Comparison of ENCODE assay signal across 8 cellular contexts in genomic region chr17:59565959-59566324, GRCh38. TPM values are rescaled to one million over a fixed set of nuclear protein-coding genes. Genes with fewer than 3 reads are reported as not detected.
DNase-seq lines count a peak whose midpoint lies in the region; ATAC-seq and TF ChIP-seq lines count a peak whose summit lies in the region.

No MANE protein-coding gene starts in this region.

- WGBS in esophagus muscularis mucosa = 3% methylated on average over 8 of the region's 9 CpGs

- peaks cover 5% of the 10 kb centered on the region for H3K36me3 Mint-ChIP-seq in activated T-cell treated with anti-CD3 and anti-CD28 coated beads, Interleukin-2, amount 50 U/mL, for 4 hours (ENCODE audit: insufficient read depth)
- H3K36me3 Mint-ChIP-seq in stimulated activated memory B cell treated with anti-CD40 and anti-IgM and Interleukin-4, amounts not matched to agents 10 μg/mL and 1 μg/mL and 100 μg/mL, for 72 hours = peaks cover 9% of the 10 kb centered on the region

- peaks cover 17% of the 10 kb centered on the region for H3K79me2 ChIP-seq in OCI-LY7 (ENCODE audit: insufficient read depth, low read depth, low read length)

- no peak for TF ChIP-seq EP300 in esophagus muscularis mucosa (IDR thresholded peaks at IDR 0.05)

- DNase-seq in AG09309 (ENCODE audit: low read depth) = peak; percentile 33
- peak; percentile 43 for DNase-seq in GM19238 (ENCODE audit: insufficient read length, low spot score)
- peak; percentile 73 for DNase-seq in HT1080 (ENCODE audit: low read depth)
- peak; percentile 76 for DNase-seq in OCI-LY7 (ENCODE audit: low spot score)
- peak; percentile 25 for DNase-seq in activated T-cell treated with anti-CD3 and anti-CD28 coated beads, Interleukin-2, amount 50 U/mL, for 4 hours
- DNase-seq in esophagus muscularis mucosa (ENCODE audit: extremely low spot score) = no peak

- H2AFZ ChIP-seq in OCI-LY7 (ENCODE audit: low read length) = peak overlapping the region; percentile 94

- TF ChIP-seq POLR2A in esophagus muscularis mucosa (IDR thresholded peaks at IDR 0.05; ENCODE audit: low read depth) = no peak

- POLR2A ChIA-PET in OCI-LY7 (lab: Charles Lee) = interaction anchor here (0.6 kb wide), 1 partner anchor 117 kb away, joined by 3 read pairs; no protein-coding TSS in a partner anchor

- H3K9me3 ChIP-seq in OCI-LY7 (ENCODE audit: low read length) (peaks cover 7% of the 10 kb centered on the region; the same call in 1 of the 2 replicates), esophagus muscularis mucosa (no peaks in the 10 kb centered on the region), muscle layer of duodenum (ENCODE audit: control insufficient read depth in 1 of 2, low read length in 2 of 2) (no peaks in the 10 kb centered on the region)

- intact Hi-C loops in OCI-LY7 (cut with micrococcal nuclease; ENCODE audit: unreplicated experiment) (loop anchor here (1.0 kb wide), 1 partner anchor 53 kb away; the partner anchor contains the start of gene CLTC), esophagus muscularis mucosa (cut with DNase I) (loop anchor here (10.0 kb wide), 1 partner anchor 121 kb away; no protein-coding TSS in a partner anchor)

- H3K4me1 ChIP-seq in OCI-LY7 (ENCODE audit: insufficient read depth, low read length, poor library complexity, severe bottlenecking) = peaks cover 14% of the 10 kb centered on the region
- H3K4me1 ChIP-seq in esophagus muscularis mucosa = peaks cover 12 to 18% (median 14%) of the 10 kb centered on the region in 4 donors
- peaks cover 0 to 7% of the 10 kb centered on the region in 2 donors for H3K4me1 ChIP-seq in muscle layer of duodenum (ENCODE audit: control insufficient read depth in 1 of 2, insufficient read depth in 2 of 2, low read length in 2 of 2)

- H3K36me3 ChIP-seq in OCI-LY7 (ENCODE audit: insufficient read depth, low read length) (peaks cover 7% of the 10 kb centered on the region; the same call in 1 of the 2 replicates), esophagus muscularis mucosa (peaks cover 0 to 11% (median 6%) of the 10 kb centered on the region in 4 donors), muscle layer of duodenum (ENCODE audit: control insufficient read depth in 1 of 2, insufficient read depth in 2 of 2, low read length in 2 of 2) (no peaks in the 10 kb centered on the region)

- peak; percentile 78 to 82 for ATAC-seq in activated T-cell treated with anti-CD3 and anti-CD28 coated beads, Interleukin-2, amount 50 U/mL, for 4 hours
- ATAC-seq in stimulated activated memory B cell treated with anti-CD40 and anti-IgM and Interleukin-4, amounts not matched to agents 10 μg/mL and 1 μg/mL and 100 μg/mL, for 72 hours = peak; percentile 76

- no peaks in the 10 kb centered on the region for H3K9me2 ChIP-seq in OCI-LY7 (ENCODE audit: insufficient read depth, low read length)

- H3K4me3 Mint-ChIP-seq in activated T-cell treated with anti-CD3 and anti-CD28 coated beads, Interleukin-2, amount 50 U/mL, for 4 hours = peak overlapping the region; percentile 100
- peak overlapping the region; percentile 100 for H3K4me3 Mint-ChIP-seq in stimulated activated memory B cell treated with anti-CD40 and anti-IgM and Interleukin-4, amounts not matched to agents 10 μg/mL and 1 μg/mL and 100 μg/mL, for 72 hours

- no TSS peak for BruUV-seq in OCI-LY7 (replicated peaks; lab: Mats Ljungman, UMichigan)

- H3K27ac ChIP-seq in OCI-LY7 (ENCODE audit: low read depth, low read length, poor library complexity, severe bottlenecking) (peak overlapping the region; percentile 33), esophagus muscularis mucosa (replicated peaks in 1 of 4) (peak overlapping the region; percentile 84 to 92 (median 90)), muscle layer of duodenum (ENCODE audit: low read length) (peak overlapping the region; percentile 80)

- H3K9me3 Mint-ChIP-seq in activated T-cell treated with anti-CD3 and anti-CD28 coated beads, Interleukin-2, amount 50 U/mL, for 4 hours = peaks cover 6% of the 10 kb centered on the region
- H3K9me3 Mint-ChIP-seq in stimulated activated memory B cell treated with anti-CD40 and anti-IgM and Interleukin-4, amounts not matched to agents 10 μg/mL and 1 μg/mL and 100 μg/mL, for 72 hours = no peaks in the 10 kb centered on the region

- no peaks in the 10 kb centered on the region for H4K20me1 ChIP-seq in OCI-LY7 (ENCODE audit: insufficient read depth, low read length)

- peaks cover 23% of the 10 kb centered on the region for H3K4me1 Mint-ChIP-seq in activated T-cell treated with anti-CD3 and anti-CD28 coated beads, Interleukin-2, amount 50 U/mL, for 4 hours (ENCODE audit: low read depth)
- H3K4me1 Mint-ChIP-seq in stimulated activated memory B cell treated with anti-CD40 and anti-IgM and Interleukin-4, amounts not matched to agents 10 μg/mL and 1 μg/mL and 100 μg/mL, for 72 hours = peaks cover 24% of the 10 kb centered on the region

- H3K27me3 Mint-ChIP-seq in activated T-cell treated with anti-CD3 and anti-CD28 coated beads, Interleukin-2, amount 50 U/mL, for 4 hours (ENCODE audit: low read depth) = no peaks in the 10 kb centered on the region
- H3K27me3 Mint-ChIP-seq in stimulated activated memory B cell treated with anti-CD40 and anti-IgM and Interleukin-4, amounts not matched to agents 10 μg/mL and 1 μg/mL and 100 μg/mL, for 72 hours = no peaks in the 10 kb centered on the region

- peak overlapping the region; percentile 99 for H3K27ac Mint-ChIP-seq in stimulated activated memory B cell treated with anti-CD40 and anti-IgM and Interleukin-4, amounts not matched to agents 10 μg/mL and 1 μg/mL and 100 μg/mL, for 72 hours

- H3K4me3 ChIP-seq in AG09309 (ENCODE audit: control insufficient read depth, low read depth, low read length) (peak overlapping the region; percentile 75), OCI-LY7 (ENCODE audit: low read depth, low read length, poor library complexity, severe bottlenecking) (peak overlapping the region; percentile 94), esophagus muscularis mucosa (peak overlapping the region; percentile 77 to 99 (median 94)), muscle layer of duodenum (ENCODE audit: low read depth in 1 of 2, low read length in 2 of 2) (peak overlapping the region; percentile 82 to 99)

- peak overlapping the region; percentile 68 for H3K4me2 ChIP-seq in OCI-LY7 (ENCODE audit: low read length)

- TF ChIP-seq CTCF in AG09309 (IDR thresholded peaks at IDR 0.05; ENCODE audit: control insufficient read depth, insufficient read depth, low read depth, low read length, missing control alignments) (no peak), OCI-LY7 (conservative IDR thresholded peaks at IDR 0.05; ENCODE audit: low read length) (no peak), esophagus muscularis mucosa (IDR thresholded peaks at IDR 0.05) (no peak)

- CTCF ChIA-PET in OCI-LY7 (lab: Charles Lee; ENCODE audit: unreplicated experiment) = no interaction called here

- H3K27me3 ChIP-seq in esophagus muscularis mucosa (no peaks in the 10 kb centered on the region), muscle layer of duodenum (ENCODE audit: low read depth, low read length) (no peaks in the 10 kb centered on the region)

RNA-seq across cellular contexts. Expression of gene DHX40, which starts 0.5 kb away (rescaled TPM):
- total RNA-seq in HT1080 (2014; rRNA removed; shearing (Covaris generic)) = 21.2 and 24.3 TPM in 2 replicates
- 21.7 and 30.0 TPM in 2 replicates for polyA plus RNA-seq in HT1080 (2015; cell fraction: cytosol; rRNA removed)
- 35.8 and 38.3 TPM in 2 replicates for polyA plus RNA-seq in HT1080 (2015; cell fraction: nucleus; rRNA removed)
- total RNA-seq in OCI-LY7 (2014; rRNA removed; shearing (Covaris generic)) = 28.6 and 31.4 TPM in 2 replicates
- total RNA-seq in OCI-LY7 (2022) (32.8 and 33.2 TPM in 2 replicates), esophagus muscularis mucosa (10 to 100 TPM; 32.4 to 48.0 (median 44.3) TPM)
- 10 to 100 TPM; 14.5 to 15.3 (median 15.3) TPM for total RNA-seq in activated T-cell treated with anti-CD3 and anti-CD28 coated beads, Interleukin-2, amount 50 U/mL, for 4 hours

RNA-seq across cellular contexts. Expression of gene CLTC, which starts 53.8 kb away (rescaled TPM):
- 89.5 and 101 TPM in 2 replicates for total RNA-seq in HT1080 (2014; rRNA removed; shearing (Covaris generic))
- polyA plus RNA-seq in HT1080 (2015; cell fraction: cytosol; rRNA removed) = 81.8 and 87.0 TPM in 2 replicates
- 379 and 397 TPM in 2 replicates for polyA plus RNA-seq in HT1080 (2015; cell fraction: nucleus; rRNA removed)
- 123 and 155 TPM in 2 replicates for total RNA-seq in OCI-LY7 (2014; rRNA removed; shearing (Covaris generic))
- total RNA-seq in OCI-LY7 (2022) (214 and 227 TPM in 2 replicates), esophagus muscularis mucosa (100 to 1,000 TPM; 206 to 283 (median 252) TPM)
- total RNA-seq in activated T-cell treated with anti-CD3 and anti-CD28 coated beads, Interleukin-2, amount 50 U/mL, for 4 hours = 100 to 1,000 TPM; 177 to 195 (median 183) TPM

Comparison
In these comparisons a context has a peak if more than half of its experiments do, and no peak if none do; other contexts are left out.
1. H3K27ac ChIP-seq: peak in every context shown above with its lines; median percentile 90 in esophagus muscularis mucosa; 80 in muscle layer of duodenum; 33 in OCI-LY7.